1 cellular context compared by ENCODE assay signal in the genomic region with DNA sequence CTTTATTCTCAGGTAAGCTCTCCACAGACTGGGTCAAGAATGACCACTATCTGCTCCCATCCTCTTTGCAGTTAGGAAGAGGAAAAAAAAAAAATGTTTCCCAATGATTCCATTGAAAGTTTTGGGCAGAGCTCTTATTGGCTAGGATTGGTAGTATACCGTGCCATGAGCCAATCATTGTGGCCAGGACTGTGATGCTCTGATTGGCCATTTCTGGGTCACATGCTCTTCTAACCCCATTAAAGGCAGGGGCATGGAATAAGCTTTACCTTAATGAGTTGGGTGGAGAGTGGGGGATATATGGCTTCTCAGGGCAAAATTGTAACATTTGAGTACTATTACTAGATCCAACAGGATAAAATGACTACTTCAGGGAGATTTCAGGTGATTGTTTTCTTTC.
TF ChIP-seq lines count a peak whose summit lies in the region.

No MANE protein-coding gene starts in this region.

TF ChIP-seq in K562, 482 proteins besides CTCF, POLR2A, EP300 and RAD21 (continued from another document):
- TF ChIP-seq, protein P1, sequence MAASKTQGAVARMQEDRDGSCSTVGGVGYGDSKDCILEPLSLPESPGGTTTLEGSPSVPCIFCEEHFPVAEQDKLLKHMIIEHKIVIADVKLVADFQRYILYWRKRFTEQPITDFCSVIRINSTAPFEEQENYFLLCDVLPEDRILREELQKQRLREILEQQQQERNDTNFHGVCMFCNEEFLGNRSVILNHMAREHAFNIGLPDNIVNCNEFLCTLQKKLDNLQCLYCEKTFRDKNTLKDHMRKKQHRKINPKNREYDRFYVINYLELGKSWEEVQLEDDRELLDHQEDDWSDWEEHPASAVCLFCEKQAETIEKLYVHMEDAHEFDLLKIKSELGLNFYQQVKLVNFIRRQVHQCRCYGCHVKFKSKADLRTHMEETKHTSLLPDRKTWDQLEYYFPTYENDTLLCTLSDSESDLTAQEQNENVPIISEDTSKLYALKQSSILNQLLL (CRISPR knock-in tag; IDR thresholded peaks at IDR 0.05; ENCODE audit: borderline replicate concordance), result no peak
- TF ChIP-seq RAD51 (IDR thresholded peaks at IDR 0.05; ENCODE audit: borderline replicate concordance, low read depth), result peak; percentile 50; the same call in 1 of the 2 replicates
- peak; percentile 72 for TF ChIP-seq USF2 (CRISPR knock-in tag; IDR thresholded peaks at IDR 0.05)
TF ChIP-seq in K562: peak in this region for 3.
